Comparison of ENCODE assay signal across 18 cellular contexts in the genomic region with DNA sequence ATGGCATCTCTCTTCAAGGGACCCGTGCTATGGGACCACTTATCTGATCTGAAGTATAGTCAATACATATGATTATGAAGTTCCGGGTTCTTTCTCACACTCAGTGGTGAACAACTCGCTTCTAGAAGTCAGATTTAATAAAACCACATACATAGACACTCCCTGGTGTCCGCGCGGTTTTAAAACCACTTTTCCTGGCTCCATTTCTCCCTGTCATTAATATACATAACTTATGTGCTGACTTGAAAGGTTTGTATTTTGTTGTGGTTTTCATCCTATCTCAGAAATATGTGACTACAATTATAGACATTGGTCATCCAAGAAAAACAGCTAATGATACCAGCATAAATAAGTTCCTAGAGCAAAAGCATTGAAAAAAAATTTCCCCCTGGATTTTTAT.
"Had no signal": no experiment of that assay in that cellular context is flagged by ENCODE, and none has a peak within 500 bp of the region (broad histone marks: within the 10 kb centered on the region; RNA-seq: fewer than 3 reads in every experiment).

No MANE protein-coding gene starts in this region.

- H3K4me3 ChIP-seq: body of pancreas, coronary artery, left ventricle myocardium inferior, tibial artery had no signal

- ATAC-seq: body of pancreas; naive thymus-derived CD8-positive, alpha-beta T cell had no signal

- H3K9me3 ChIP-seq: body of pancreas, left ventricle myocardium inferior, neutrophil, tibial artery had no signal

- H3K27me3 Mint-ChIP-seq: activated B cell treated with CpG ODN at 0.5 μM for 24 hours; activated CD8-positive, alpha-beta T cell treated with anti-CD3 and anti-CD28 coated beads for 36 hours; memory B cell; naive thymus-derived CD8-positive, alpha-beta T cell had no signal

- FAIRE-seq: small intestine had no signal

- H3K36me3 ChIP-seq: left ventricle myocardium inferior had no signal

- H3K4me3 Mint-ChIP-seq: activated B cell treated with CpG ODN at 0.5 μM for 24 hours; activated CD8-positive, alpha-beta T cell treated with anti-CD3 and anti-CD28 coated beads for 36 hours; activated T-cell treated with anti-CD3 and anti-CD28 coated beads, Interleukin-2, amount 50 U/mL, for 4 hours; memory B cell; naive thymus-derived CD8-positive, alpha-beta T cell; T-helper 2 cell treated with Interferon-gamma antibody and Interleukin-4, amounts not matched to agents 5 μg/mL and 100 μg/mL, for 36 hours had no signal

- H3K4me1 Mint-ChIP-seq: activated B cell treated with CpG ODN at 0.5 μM for 24 hours, memory B cell had no signal

- H3K9me3 Mint-ChIP-seq: activated B cell treated with CpG ODN at 0.5 μM for 24 hours; activated CD8-positive, alpha-beta T cell treated with anti-CD3 and anti-CD28 coated beads for 36 hours; activated T-cell treated with anti-CD3 and anti-CD28 coated beads, Interleukin-2, amount 50 U/mL, for 4 hours; memory B cell; naive thymus-derived CD8-positive, alpha-beta T cell; T-helper 2 cell treated with Interferon-gamma antibody and Interleukin-4, amounts not matched to agents 5 μg/mL and 100 μg/mL, for 36 hours had no signal

- H3K36me3 Mint-ChIP-seq: memory B cell; naive thymus-derived CD8-positive, alpha-beta T cell had no signal

- H3K27ac ChIP-seq: body of pancreas had no signal

- H3K27ac Mint-ChIP-seq: activated B cell treated with CpG ODN at 0.5 μM for 24 hours; activated CD8-positive, alpha-beta T cell treated with anti-CD3 and anti-CD28 coated beads for 36 hours; memory B cell; T-helper 2 cell treated with Interferon-gamma antibody and Interleukin-4, amounts not matched to agents 5 μg/mL and 100 μg/mL, for 36 hours had no signal

- DNase-seq: activated B cell treated with CpG ODN at 0.5 μM for 24 hours; activated CD4-positive, alpha-beta T cell treated with anti-CD3 and anti-CD28 coated beads for 48 hours; activated CD8-positive, alpha-beta T cell treated with anti-CD3 and anti-CD28 coated beads for 36 hours; activated effector memory CD4-positive, alpha-beta T cell treated with Interleukin-2 at 50 U/mL for 16 hours; activated naive CD4-positive, alpha-beta T cell treated with anti-CD3 and anti-CD28 coated beads, Interleukin-2, amount 50 U/mL, for 16 hours; activated T-cell treated with anti-CD3 and anti-CD28 coated beads, Interleukin-2, amount 50 U/mL, for 4 hours; body of pancreas; central memory CD4-positive, alpha-beta T cell; islet precursor cell; left ventricle myocardium inferior; naive thymus-derived CD8-positive, alpha-beta T cell; small intestine; SW 1271; tibial artery had no signal

- H3K27me3 ChIP-seq: body of pancreas, neutrophil, tibial artery had no signal
